Comparison of ENCODE assay signal across 1 cellular context in genomic region chr5:93285461-93285860, GRCh38.
TF ChIP-seq lines count a peak whose summit lies in the region.

No MANE protein-coding gene starts in this region.

TF ChIP-seq in GM23338, 12 proteins besides CTCF, POLR2A, EP300 and RAD21 (continued from another document):
- TF ChIP-seq CREB1 (CRISPR knock-in tag; IDR thresholded peaks at IDR 0.05; ENCODE audit: low read depth) (no peak), POLR2AphosphoS5 (IDR thresholded peaks at IDR 0.05; ENCODE audit: low read depth) (no peak), NANOG (IDR thresholded peaks at IDR 0.05; ENCODE audit: borderline replicate concordance) (no peak), REST (IDR thresholded peaks at IDR 0.05; ENCODE audit: unreplicated experiment) (no peak), STAT1 (IDR thresholded peaks at IDR 0.05; ENCODE audit: unreplicated experiment) (no peak), EZH2phosphoT487 (IDR thresholded peaks at IDR 0.05; ENCODE audit: unreplicated experiment) (no peak), ZNF331 (CRISPR knock-in tag; IDR thresholded peaks at IDR 0.05; ENCODE audit: low read depth) (no peak)
TF ChIP-seq in GM23338: peak in this region for 0.
